In genomic region chr12:28958553-28959195, GRCh38 we compare ENCODE assay signal across 19 cellular contexts.
A peak's percentile ranks its signal among the peaks of the same experiment; 100 is the strongest.
DNase-seq lines count a peak whose midpoint lies in the region; ATAC-seq, FAIRE-seq and TF ChIP-seq lines count a peak whose summit lies in the region.
"Had no signal": no experiment of that assay in that cellular context is flagged by ENCODE, and none has a peak within 500 bp of the region (broad histone marks: within the 10 kb centered on the region; RNA-seq: fewer than 3 reads in every experiment).

No MANE protein-coding gene starts in this region.

- no peaks in the 10 kb centered on the region for H3K36me3 ChIP-seq in SK-N-SH (replicated peaks in 1 of 2; ENCODE audit: control insufficient read depth in 1 of 2, insufficient read depth in 2 of 2, low read length in 1 of 2)
- H3K36me3 ChIP-seq in endothelial cell of umbilical vein (ENCODE audit: control insufficient read depth in 2 of 2, extremely low read depth in 1 of 2, insufficient read depth in 2 of 2, low read length in 2 of 2), result no peaks in the 10 kb centered on the region
- no peaks in the 10 kb centered on the region for H3K36me3 ChIP-seq in mesenchymal stem cell (ENCODE audit: control insufficient read depth in 1 of 2, insufficient read depth in 2 of 2, low read depth in 1 of 2, low read length in 2 of 2)
- H3K36me3 ChIP-seq: colonic mucosa, SJCRH30, stomach had no signal

- TF ChIP-seq POLR2A in endothelial cell of umbilical vein (IDR thresholded peaks at IDR 0.05; ENCODE audit: low read depth, low read length), result no peak

- no TSS peak for BruUV-seq in endothelial cell of umbilical vein (replicated peaks; lab: Mats Ljungman, UMichigan)

- H3K27ac ChIP-seq in SK-N-SH (ENCODE audit: low read depth in 2 of 2, low read length in 1 of 2) (peak overlapping the region; percentile 43 to 88; a peak in 3 of 4 replicates), endothelial cell of umbilical vein (ENCODE audit: insufficient read depth, low read depth, low read length) (peak overlapping the region; percentile 66), mesenchymal stem cell (ENCODE audit: low read length, poor library complexity, severe bottlenecking) (no peak overlapping the region), substantia nigra (ENCODE audit: low read depth, low read length, poor library complexity, severe bottlenecking) (no peak overlapping the region)
- H3K27ac ChIP-seq: colonic mucosa, HL-60, KMS-11, SJCRH30 had no signal

- H3K79me2 ChIP-seq in SK-N-SH (ENCODE audit: insufficient read depth) (no peaks in the 10 kb centered on the region), endothelial cell of umbilical vein (ENCODE audit: control insufficient read depth, insufficient read depth, low read length) (no peaks in the 10 kb centered on the region)

- H3K4me1 ChIP-seq in SK-N-SH (ENCODE audit: control insufficient read depth in 1 of 2, insufficient read depth in 2 of 2, low read depth in 1 of 2, low read length in 1 of 2) (peaks cover 0 to 8% of the 10 kb centered on the region in 2 experiments; a peak in 1 of 4 replicates), endothelial cell of umbilical vein (ENCODE audit: control insufficient read depth, extremely low read depth, insufficient read depth, low read length) (peaks cover 40% of the 10 kb centered on the region), mesenchymal stem cell (ENCODE audit: control insufficient read depth, insufficient read depth, low read depth, low read length) (no peaks in the 10 kb centered on the region)
- H3K4me1 ChIP-seq: colonic mucosa, SJCRH30, stomach had no signal

- dilution Hi-C loops in endothelial cell of umbilical vein (cut with MboI; ENCODE audit: extremely low pct_ligation_motif_present, low sequenced_read_pairs), result no loop called here

- no peaks in the 10 kb centered on the region for H3K27me3 ChIP-seq in SK-N-SH (ENCODE audit: insufficient read depth)
- H3K27me3 ChIP-seq in endothelial cell of umbilical vein (ENCODE audit: control insufficient read depth in 2 of 2, insufficient read depth in 2 of 2, low read length in 2 of 2), result no peaks in the 10 kb centered on the region
- no peaks in the 10 kb centered on the region for H3K27me3 ChIP-seq in mesenchymal stem cell (ENCODE audit: control insufficient read depth in 1 of 2, insufficient read depth in 1 of 2, low read length in 2 of 2)
- H3K27me3 ChIP-seq: colonic mucosa, SJCRH30, stomach had no signal

- H3K4me3 ChIP-seq in SK-N-SH (ENCODE audit: low read depth in 2 of 2, low read length in 1 of 2) (no peak overlapping the region; a peak in 1 of 4 replicates), endothelial cell of umbilical vein (replicated peaks in 1 of 3; ENCODE audit: insufficient read depth in 1 of 3, low read depth in 1 of 3, low read length in 3 of 3) (no peak overlapping the region), mesenchymal stem cell (ENCODE audit: insufficient read depth in 1 of 2, low read depth in 1 of 2, low read length in 2 of 2) (peak overlapping the region in 1 of 2 experiments; percentile 36)
- H3K4me3 ChIP-seq: colonic mucosa, SJCRH30, stomach had no signal

- DNase-seq in Ammon's horn (ENCODE audit: low spot score) (peak; percentile 24), SK-N-SH (no peak), endothelial cell of umbilical vein (ENCODE audit: low read depth, low spot score) (peak; percentile 94), mesenchymal stem cell (no peak), substantia nigra (lab: John Stamatoyannopoulos, UW) (no peak), NCI-H1105 treated with DMSO at 0.1 percent for 48 hours (lab: John Stamatoyannopoulos, UW) (no peak)
- DNase-seq: activated CD4-positive, alpha-beta T cell treated with anti-CD3 and anti-CD28 coated beads, Interleukin-2, amount 50 U/mL, for 4 hours; activated T-cell treated with anti-CD3 and anti-CD28 coated beads, Interleukin-2, amount 50 U/mL, for 72 hours; colonic mucosa; GDM1; naive thymus-derived CD4-positive, alpha-beta T cell; NCI-H1417 treated with DMSO at 0.1 percent for 48 hours; NCI-H2227 treated with DMSO at 0.1 percent for 48 hours; SJCRH30; stomach had no signal

- WGBS in SK-N-SH (ENCODE audit: low lambda C conversion rate), result 21% methylated on average over 2 of the region's 2 CpGs
- 89% methylated on average over 1 of the region's 2 CpGs for WGBS in mesenchymal stem cell

- no peak overlapping the region for H2BK120ac ChIP-seq in mesenchymal stem cell (ENCODE audit: low read depth, low read length)

- TF ChIP-seq RAD21 in SK-N-SH (IDR thresholded peaks at IDR 0.05; ENCODE audit: low read length), result no peak

- H2AFZ ChIP-seq in SK-N-SH (ENCODE audit: low read depth) (peak overlapping the region; percentile 30; the same call in 1 of the 2 replicates), endothelial cell of umbilical vein (ENCODE audit: low read depth, low read length) (peak overlapping the region; percentile 38), mesenchymal stem cell (ENCODE audit: low read depth, low read length) (no peak overlapping the region)

- intact Hi-C loops in endothelial cell of umbilical vein (cut with micrococcal nuclease), result loop anchor here (1.0 to 5.0 kb wide), 2 partner anchors 188 to 1136 kb away; no protein-coding TSS in a partner anchor

- no peak overlapping the region for H2BK5ac ChIP-seq in mesenchymal stem cell (ENCODE audit: low read depth, low read length, poor library complexity, severe bottlenecking)

- H4K8ac ChIP-seq in mesenchymal stem cell (ENCODE audit: low read length), result no peak overlapping the region

- H3K23ac ChIP-seq in mesenchymal stem cell (ENCODE audit: low read length in 2 of 2), result no peak overlapping the region

- FAIRE-seq in endothelial cell of umbilical vein (lab: Jason Lieb, UNC), result peak; percentile 85

- CTCF ChIA-PET in SK-N-SH (lab: Yijun Ruan, JAX) (interaction anchor here (1.1 kb wide), 1 partner anchor 49 kb away, joined by 3 read pairs; no protein-coding TSS in a partner anchor), endothelial cell of umbilical vein (lab: Charles Lee) (interaction anchor here (0.8 to 1.8 kb wide), 4 partner anchors 8 to 86 kb away, joined by 3 to 5 read pairs (median 4); no protein-coding TSS in a partner anchor)

- no peak overlapping the region for H2BK15ac ChIP-seq in mesenchymal stem cell (ENCODE audit: low read depth, poor library complexity, severe bottlenecking)

- H3K9me3 ChIP-seq in SK-N-SH (no peaks in the 10 kb centered on the region), endothelial cell of umbilical vein (replicated peaks; ENCODE audit: control insufficient read depth, insufficient read depth, low read length) (no peaks in the 10 kb centered on the region), mesenchymal stem cell (ENCODE audit: control insufficient read depth, low read length) (no peaks in the 10 kb centered on the region)
- H3K9me3 ChIP-seq: colonic mucosa, stomach had no signal

- TF ChIP-seq EP300 in SK-N-SH (IDR thresholded peaks at IDR 0.05; ENCODE audit: borderline replicate concordance in 1 of 2, low read depth in 1 of 2, low read length in 1 of 2), result no peak; a peak in 1 of 4 replicates

- H3K9ac ChIP-seq in SK-N-SH, result no peak overlapping the region
- no peak overlapping the region for H3K9ac ChIP-seq in endothelial cell of umbilical vein (replicated peaks; ENCODE audit: extremely low read depth, insufficient read depth, low read length)
- H3K9ac ChIP-seq in mesenchymal stem cell (ENCODE audit: low read length), result peak overlapping the region; percentile 79
- H3K9ac ChIP-seq: KMS-11 had no signal

- no peak overlapping the region for H2BK12ac ChIP-seq in mesenchymal stem cell (ENCODE audit: low read length in 2 of 2)

- no peak overlapping the region for H3K4ac ChIP-seq in mesenchymal stem cell (ENCODE audit: low read depth in 1 of 2, low read length in 2 of 2)

- H3K18ac ChIP-seq in mesenchymal stem cell (ENCODE audit: low read depth in 1 of 2, low read length in 2 of 2), result no peak overlapping the region

- H4K20me1 ChIP-seq in SK-N-SH (ENCODE audit: insufficient read depth) (no peaks in the 10 kb centered on the region), endothelial cell of umbilical vein (replicated peaks; ENCODE audit: control insufficient read depth, extremely low read depth, insufficient read depth, low read length) (no peaks in the 10 kb centered on the region)

- H3K14ac ChIP-seq in mesenchymal stem cell (ENCODE audit: low read length in 2 of 2), result no peak overlapping the region

- H3K9me2 ChIP-seq in SK-N-SH, result no peaks in the 10 kb centered on the region

- POLR2A ChIA-PET in SK-N-SH (lab: Yijun Ruan, JAX), result no interaction called here
- POLR2A ChIA-PET in endothelial cell of umbilical vein (lab: Charles Lee), result no interaction called here

- H3K79me1 ChIP-seq in mesenchymal stem cell (replicated peaks; ENCODE audit: low read length, poor library complexity, severe bottlenecking), result no peaks in the 10 kb centered on the region

- no peaks in the 10 kb centered on the region for H3F3A ChIP-seq in SK-N-SH (replicated peaks; ENCODE audit: insufficient read depth)

- peak overlapping the region; percentile 5; the same call in 1 of the 2 replicates for H3K4me2 ChIP-seq in SK-N-SH
- H3K4me2 ChIP-seq in endothelial cell of umbilical vein (ENCODE audit: insufficient read depth, low read length), result peak overlapping the region; percentile 71
- no peak overlapping the region for H3K4me2 ChIP-seq in mesenchymal stem cell (ENCODE audit: low read length, poor library complexity, severe bottlenecking)
- H3K4me2 ChIP-seq: KMS-11 had no signal

- no peaks in the 10 kb centered on the region for H3K9me1 ChIP-seq in endothelial cell of umbilical vein (replicated peaks; ENCODE audit: control insufficient read depth, extremely low read depth, insufficient read depth, low read length)

- TF ChIP-seq CTCF in SK-N-SH (IDR thresholded peaks at IDR 0.05) (no peak), endothelial cell of umbilical vein (IDR thresholded peaks at IDR 0.05; ENCODE audit: extremely low read depth in 1 of 2, insufficient read depth in 1 of 2, low read depth in 1 of 2, low read length in 2 of 2) (no peak)

- ATAC-seq in HG03460 (IDR thresholded peaks at IDR 0.05; ENCODE audit: unreplicated experiment) (no peak), HG03097 (IDR thresholded peaks at IDR 0.05; ENCODE audit: low FRiP score, unreplicated experiment) (no peak)
- ATAC-seq: activated T-cell treated with anti-CD3 and anti-CD28 coated beads, Interleukin-2, amount 50 U/mL, for 72 hours; naive thymus-derived CD4-positive, alpha-beta T cell had no signal

- H2AK5ac ChIP-seq in mesenchymal stem cell (ENCODE audit: low read length, severe bottlenecking), result no peak overlapping the region

- no peak overlapping the region for H4K91ac ChIP-seq in mesenchymal stem cell (ENCODE audit: low read length)

TF ChIP-seq in SK-N-SH, 30 proteins besides CTCF, POLR2A, EP300 and RAD21 (continues in another document):
- TF ChIP-seq JUND (IDR thresholded peaks at IDR 0.05) (0 out of 2 replicates have a peak, but pooled peaks have one; percentile 7), NFIC (IDR thresholded peaks at IDR 0.05; ENCODE audit: borderline replicate concordance) (no peak), NRF1 (IDR thresholded peaks at IDR 0.05; ENCODE audit: low read depth, low read length) (no peak)

TF ChIP-seq in endothelial cell of umbilical vein, 7 proteins besides CTCF, POLR2A, EP300 and RAD21 (continues in another document):
- TF ChIP-seq FOS (IDR thresholded peaks at IDR 0.05; ENCODE audit: borderline replicate concordance, insufficient read depth, low read length) (peak; percentile 91), POLR2AphosphoS5 (IDR thresholded peaks at IDR 0.05; ENCODE audit: insufficient read depth, low read depth, low read length) (no peak), JUN (IDR thresholded peaks at IDR 0.05; ENCODE audit: borderline replicate concordance, insufficient read depth, insufficient read length, low read depth) (peak; percentile 94)

Comparison
In these comparisons a context has a peak if more than half of its experiments do, and no peak if none do; other contexts are left out.
1. DNase-seq: peak in Ammon's horn (single experiment) and endothelial cell of umbilical vein (single experiment); none in SK-N-SH (single experiment), mesenchymal stem cell (single experiment), substantia nigra (0 of 49) and NCI-H1105 treated with DMSO at 0.1 percent for 48 hours (single experiment).
2. H3K27ac ChIP-seq: peak in SK-N-SH (2 of 2) and endothelial cell of umbilical vein (single experiment); none in mesenchymal stem cell (single experiment) and substantia nigra (single experiment).